In the genomic region with DNA sequence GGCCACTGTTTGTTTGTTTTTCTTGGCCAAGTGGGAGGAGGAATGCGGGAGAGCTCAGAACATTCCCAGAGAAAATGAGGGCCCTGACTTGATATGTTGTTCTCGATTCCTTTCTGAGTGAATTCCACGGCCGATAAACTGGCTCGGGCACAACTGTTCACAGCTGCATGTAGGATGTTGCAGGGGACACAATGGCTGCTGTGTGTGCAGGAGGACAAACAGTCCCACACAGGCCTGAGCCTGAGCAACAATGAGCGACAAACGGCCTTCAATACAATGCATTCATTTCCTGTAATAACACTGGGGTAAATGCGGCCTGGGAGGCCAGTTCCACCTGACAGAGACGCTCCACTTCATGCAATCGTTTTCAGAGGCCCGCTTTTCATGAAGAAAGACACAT, we compare ENCODE assay signal across 17 cellular contexts.
DNase-seq lines count a peak whose midpoint lies in the region; ATAC-seq, FAIRE-seq and TF ChIP-seq lines count a peak whose summit lies in the region.
"Had no signal": no experiment of that assay in that cellular context is flagged by ENCODE, and none has a peak within 500 bp of the region (broad histone marks: within the 10 kb centered on the region; RNA-seq: fewer than 3 reads in every experiment).

No MANE protein-coding gene starts in this region.

- H3K4me2 ChIP-seq in GM23338 (no peak overlapping the region), K562 (ENCODE audit: insufficient read depth, low read length) (no peak overlapping the region)
- H3K4me2 ChIP-seq: smooth muscle cell had no signal

- H3K4me1 ChIP-seq in GM23338 (ENCODE audit: insufficient read depth) (no peaks in the 10 kb centered on the region), K562 (replicated peaks in 1 of 2; ENCODE audit: control insufficient read depth in 2 of 2, insufficient read depth in 2 of 2, low read length in 2 of 2) (no peaks in the 10 kb centered on the region; a peak in 1 of 5 replicates)
- H3K4me1 ChIP-seq: Caco-2 had no signal

- no peak for TF ChIP-seq RAD21 in K562 (CRISPR knock-in tag; conservative IDR thresholded peaks at IDR 0.05 in 1 of 2, IDR thresholded peaks at IDR 0.05 in 1 of 2)

- H3K9me2 ChIP-seq in GM23338 (ENCODE audit: insufficient read depth) = no peaks in the 10 kb centered on the region

- H3K4me1 Mint-ChIP-seq in GM23338 = peaks cover 8% of the 10 kb centered on the region; the same call in 2 of the 3 replicates
- H3K4me1 Mint-ChIP-seq: IgD-negative memory B cell; naive thymus-derived CD8-positive, alpha-beta T cell had no signal

- H3F3A ChIP-seq in GM23338 (replicated peaks; ENCODE audit: low read depth) = no peaks in the 10 kb centered on the region

- WGBS in K562 (ENCODE audit: insufficient coverage, low coverage, missing lambda C conversion rate) = 77% methylated on average over 11 of the region's 11 CpGs

- no peak for TF ChIP-seq CTCF in GM23338 (conservative IDR thresholded peaks at IDR 0.05; ENCODE audit: low read depth in 2 of 2)
- no peak for TF ChIP-seq CTCF in K562 (IDR thresholded peaks at IDR 0.05 in 2 of 3, conservative IDR thresholded peaks at IDR 0.05 in 1 of 3; ENCODE audit: insufficient read depth in 2 of 3, low read depth in 1 of 3, low read length in 3 of 3)

- H3K27me3 ChIP-seq in GM23338 (ENCODE audit: insufficient read depth) (no peaks in the 10 kb centered on the region), K562 (ENCODE audit: control insufficient read depth in 2 of 2, insufficient read depth in 2 of 2, low read length in 2 of 2) (no peaks in the 10 kb centered on the region)

- H3K27me3 Mint-ChIP-seq in GM23338 (ENCODE audit: insufficient read depth, low read depth, poor library complexity) = no peaks in the 10 kb centered on the region
- H3K27me3 Mint-ChIP-seq: IgD-negative memory B cell; naive thymus-derived CD8-positive, alpha-beta T cell had no signal

- no peaks in the 10 kb centered on the region for H3K36me3 Mint-ChIP-seq in GM23338 (ENCODE audit: low read depth)
- H3K36me3 Mint-ChIP-seq: naive thymus-derived CD8-positive, alpha-beta T cell had no signal

- no peak overlapping the region for H3K9ac ChIP-seq in K562 (ENCODE audit: insufficient read depth in 1 of 2, low read depth in 2 of 2, low read length in 2 of 2)

- H3K27ac ChIP-seq in GM23338 (ENCODE audit: low read depth) (no peak overlapping the region), K562 (ENCODE audit: extremely low read depth, low read depth, low read length) (no peak overlapping the region)
- H3K27ac ChIP-seq: VCaP had no signal

- DNase-seq in GM23338 (ENCODE audit: low spot score) (peak; percentile 42), K562 (ENCODE audit: extremely low read depth in 1 of 4, low spot score in 3 of 4) (no peak), left cardiac atrium (no peak), nucleus accumbens (lab: John Stamatoyannopoulos, UW) (peak in 54 of 56 donors; percentile 24 to 97 (median 86)), SK-N-DZ (ENCODE audit: low spot score) (no peak), NCI-H128 (lab: John Stamatoyannopoulos, UW; ENCODE audit: unreplicated experiment) (no peak)
- DNase-seq: activated effector memory CD4-positive, alpha-beta T cell treated with anti-CD3 and anti-CD28 coated beads, Interleukin-2, amount 50 U/mL, for 16 hours; Caco-2; naive thymus-derived CD8-positive, alpha-beta T cell; NCI-H1105 treated with DMSO at 0.1 percent for 48 hours; NCI-H446 had no signal

- no peaks in the 10 kb centered on the region for H3K79me2 ChIP-seq in GM23338 (replicated peaks; ENCODE audit: insufficient read depth)
- H3K79me2 ChIP-seq in K562 (ENCODE audit: control insufficient read depth, insufficient read depth, low read length) = no peaks in the 10 kb centered on the region

- TF ChIP-seq EP300 in K562 (IDR thresholded peaks at IDR 0.05; ENCODE audit: low read length) = no peak

- H3K9me1 ChIP-seq in K562 (ENCODE audit: control insufficient read depth, insufficient read depth, low read length) = no peaks in the 10 kb centered on the region

- H2AFZ ChIP-seq in GM23338 (peak overlapping the region; percentile 76), K562 (ENCODE audit: low read depth, low read length) (peak overlapping the region; percentile 44; the same call in 1 of the 2 replicates)

- no peaks in the 10 kb centered on the region for H4K20me1 ChIP-seq in GM23338 (replicated peaks; ENCODE audit: insufficient read depth)
- no peaks in the 10 kb centered on the region for H4K20me1 ChIP-seq in K562 (replicated peaks; ENCODE audit: control insufficient read depth, insufficient read depth, low read length)

- TF ChIP-seq POLR2A in K562 (conservative IDR thresholded peaks at IDR 0.05) = no peak

- intact Hi-C loops in K562 (cut with micrococcal nuclease) = no loop called here
- intact Hi-C loops in left cardiac atrium (cut with DNase I) = no loop called here

- FAIRE-seq in K562 (lab: Jason Lieb, UNC) = no peak
- FAIRE-seq: GM19239 had no signal

- POLR2A ChIA-PET in K562 (lab: Yijun Ruan, JAX) = no interaction called here

- 0 out of 2 replicates have a peak overlapping the region, but pooled peaks have one; percentile 63 for H3K27ac Mint-ChIP-seq in GM23338
- H3K27ac Mint-ChIP-seq: IgD-negative memory B cell; naive thymus-derived CD8-positive, alpha-beta T cell had no signal

- no TSS peak for BruUV-seq in K562 (replicated peaks; lab: Mats Ljungman, UMichigan)

- CTCF ChIA-PET in K562 (lab: Yijun Ruan, JAX; ENCODE audit: low intra/inter-chr PET ratio) = no interaction called here

- in situ Hi-C loops in K562 (cut with MboI) = no loop called here

- H3K36me3 ChIP-seq in GM23338 (ENCODE audit: insufficient read depth) (no peaks in the 10 kb centered on the region), K562 (ENCODE audit: control insufficient read depth, insufficient read depth, low read length) (no peaks in the 10 kb centered on the region)

- H3K9me3 Mint-ChIP-seq in GM23338 = no peaks in the 10 kb centered on the region; the same call in 2 of the 3 replicates
- H3K9me3 Mint-ChIP-seq: naive thymus-derived CD8-positive, alpha-beta T cell had no signal

- H3K4me3 Mint-ChIP-seq in GM23338 = no peak overlapping the region
- H3K4me3 Mint-ChIP-seq: IgD-negative memory B cell; naive thymus-derived CD8-positive, alpha-beta T cell had no signal

- no peak; the same call in 2 of the 3 replicates for ATAC-seq in GM23338
- ATAC-seq in K562 = no peak
- peak; percentile 62 to 65 for ATAC-seq in left cardiac atrium
- no peak for ATAC-seq in GM19328 (IDR thresholded peaks at IDR 0.05; ENCODE audit: unreplicated experiment)
- no peak for ATAC-seq in GM21619 (IDR thresholded peaks at IDR 0.05; ENCODE audit: unreplicated experiment)
- ATAC-seq: naive thymus-derived CD8-positive, alpha-beta T cell had no signal

- H3K9me3 ChIP-seq in K562 (replicated peaks; ENCODE audit: control insufficient read depth, insufficient read depth, low read depth, low read length) = no peaks in the 10 kb centered on the region
- H3K9me3 ChIP-seq: Caco-2 had no signal

- no peak overlapping the region for H3K4me3 ChIP-seq in GM23338
- no peak overlapping the region for H3K4me3 ChIP-seq in K562
- H3K4me3 ChIP-seq: smooth muscle cell had no signal

TF ChIP-seq in GM23338, 12 proteins besides CTCF, POLR2A, EP300 and RAD21 (continues in another document):
- TF ChIP-seq JUNB (IDR thresholded peaks at IDR 0.05; ENCODE audit: unreplicated experiment) (no peak), EZH2phosphoT487 (IDR thresholded peaks at IDR 0.05; ENCODE audit: unreplicated experiment) (no peak)

TF ChIP-seq in K562, 482 proteins besides CTCF, POLR2A, EP300 and RAD21:
- TF ChIP-seq ZBTB17 (CRISPR knock-in tag; IDR thresholded peaks at IDR 0.05) (no peak), RBFOX2 (IDR thresholded peaks at IDR 0.05; ENCODE audit: low read depth, low read length) (no peak)
- TF ChIP-seq, protein P1, sequence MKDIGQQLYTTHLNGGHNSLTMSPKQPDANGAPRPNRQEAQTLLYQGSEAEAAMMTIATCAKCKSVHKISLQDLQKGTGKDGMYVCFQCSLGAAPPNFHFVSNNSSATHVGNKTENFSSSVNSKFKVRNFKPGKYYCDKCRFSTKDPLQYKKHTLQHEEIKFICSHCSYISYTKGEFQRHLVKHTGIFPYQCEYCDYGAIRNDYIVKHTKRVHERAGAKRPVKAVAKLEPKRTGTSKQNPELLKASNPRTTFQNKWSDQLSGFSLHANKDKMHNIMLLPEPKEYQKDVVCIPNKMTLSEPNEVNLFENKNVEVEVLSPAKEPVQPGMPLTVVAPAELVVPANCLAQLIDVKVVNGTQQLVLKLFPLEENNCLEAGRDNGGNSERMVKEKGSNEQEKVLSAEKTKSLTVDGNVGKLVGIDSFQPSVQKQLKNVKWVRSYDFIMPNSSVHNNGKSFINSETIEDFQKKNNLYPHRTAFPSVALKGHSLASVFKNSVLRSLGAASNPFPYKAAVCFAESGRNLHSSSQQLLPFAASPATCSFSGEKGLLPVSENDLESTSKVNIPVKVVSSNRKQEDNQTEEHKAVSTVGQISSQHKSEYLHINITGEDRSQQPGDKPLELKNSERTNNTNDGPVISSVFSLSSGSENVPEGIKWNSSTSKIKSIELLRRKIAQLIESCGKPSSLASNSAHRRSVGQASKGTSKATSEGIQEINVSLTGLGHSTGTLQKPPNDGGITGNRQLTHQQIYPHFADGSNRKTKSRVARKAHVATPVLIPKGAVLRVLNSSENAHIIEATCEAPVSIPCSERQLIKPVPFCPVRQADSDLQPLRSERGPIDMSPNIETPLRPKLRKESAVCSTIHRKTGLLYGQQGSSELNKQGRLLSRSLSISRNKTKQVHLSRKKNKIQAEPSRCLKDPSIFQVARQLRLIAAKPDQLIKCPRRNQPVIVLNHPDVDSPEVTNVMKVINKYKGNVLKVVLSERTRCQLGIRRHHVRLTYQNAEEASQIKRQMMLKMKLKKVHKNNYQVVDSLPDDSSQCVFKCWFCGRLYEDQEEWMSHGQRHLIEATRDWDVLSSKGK (CRISPR knock-in tag; IDR thresholded peaks at IDR 0.05) = no peak

Comparison
In these comparisons a context has a peak if more than half of its experiments do, and no peak if none do; other contexts are left out.
1. ATAC-seq: peak in left cardiac atrium (2 of 2); none in GM23338 (single experiment), K562 (single experiment), GM19328 (single experiment) and GM21619 (single experiment).
2. DNase-seq: peak in GM23338 (single experiment) and nucleus accumbens (54 of 56); none in K562 (0 of 4), left cardiac atrium (single experiment), SK-N-DZ (single experiment) and NCI-H128 (single experiment).